8 cellular contexts compared by ENCODE assay signal in the genomic region with DNA sequence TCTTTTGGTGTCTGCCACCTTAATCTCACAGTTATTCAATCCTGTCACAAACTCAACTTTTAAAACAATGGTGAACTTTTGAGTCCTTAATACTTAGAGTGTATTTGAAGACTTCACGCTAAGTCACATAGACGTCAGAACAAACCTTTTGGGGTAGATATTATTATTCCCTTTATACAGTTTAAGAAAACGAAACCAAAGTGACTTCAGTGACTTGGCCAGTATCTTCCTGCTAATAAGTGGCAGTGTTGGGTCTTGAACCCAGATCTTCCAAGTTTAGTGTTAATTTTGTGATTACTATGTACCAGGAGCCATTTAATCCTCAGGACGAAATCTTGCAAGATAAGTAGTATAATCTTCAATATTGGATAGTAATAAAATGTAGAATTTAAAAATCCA. TPM values are rescaled to one million over a fixed set of nuclear protein-coding genes. Genes with fewer than 3 reads are reported as not detected.
A peak's percentile ranks its signal among the peaks of the same experiment; 100 is the strongest.
DNase-seq lines count a peak whose midpoint lies in the region; ATAC-seq and TF ChIP-seq lines count a peak whose summit lies in the region.

No MANE protein-coding gene starts in this region.

- H3K4me1 ChIP-seq in iPS-15b (ENCODE audit: control insufficient read depth, insufficient read depth, low read length) = no peaks in the 10 kb centered on the region
- H3K4me1 ChIP-seq in testis = no peaks in the 10 kb centered on the region

- intact Hi-C loops in testis (cut with DNase I; ENCODE audit: low total_unique reads) = no loop called here

- ATAC-seq in HG02943 (IDR thresholded peaks at IDR 0.05; ENCODE audit: low read depth, unreplicated experiment) (peak; percentile 3), HG03442 (IDR thresholded peaks at IDR 0.05; ENCODE audit: unreplicated experiment) (no peak)

- H3K4me3 ChIP-seq in WERI-Rb-1 (ENCODE audit: low read depth, low read length) (peak overlapping the region; percentile 99), iPS-15b (ENCODE audit: low read depth, low read length) (peak overlapping the region; percentile 90), testis (peak overlapping the region; percentile 88 to 90)

- whole genome bisulfite sequencing in testis, 2 donors = 5 to 11% methylated on average over 4 of the region's 4 CpGs

- H3K27ac ChIP-seq in WERI-Rb-1 (peak overlapping the region; percentile 85), testis (peak overlapping the region; percentile 85 to 90)

- H3K9me3 ChIP-seq in WERI-Rb-1 (ENCODE audit: severe bottlenecking) (no peaks in the 10 kb centered on the region), iPS-15b (ENCODE audit: control insufficient read depth, insufficient read depth, low read length) (no peaks in the 10 kb centered on the region), testis (no peaks in the 10 kb centered on the region)

- TF ChIP-seq CTCF in WERI-Rb-1 (IDR thresholded peaks at IDR 0.05; ENCODE audit: low read depth, low read length) = no peak
- TF ChIP-seq CTCF in testis (IDR thresholded peaks at IDR 0.05) = no peak

- DNase-seq in NCI-H82 (lab: John Stamatoyannopoulos, UW) (peak; percentile 8), NCI-H82 treated with DMSO at 0.1 percent for 48 hours (lab: John Stamatoyannopoulos, UW; ENCODE audit: unreplicated experiment) (no peak), WERI-Rb-1 (no peak), testis (no peak)
- no peak for DNase-seq in activated CD4-positive, alpha-beta T cell treated with anti-CD3 and anti-CD28 coated beads for 1 hour

- H3K27me3 ChIP-seq in WERI-Rb-1 (ENCODE audit: insufficient read depth, low read depth, severe bottlenecking) (no peaks in the 10 kb centered on the region), iPS-15b (ENCODE audit: control insufficient read depth, insufficient read depth, low read length) (peaks cover 21% of the 10 kb centered on the region), testis (no peaks in the 10 kb centered on the region)

- no peak for TF ChIP-seq POLR2A in testis (IDR thresholded peaks at IDR 0.05)

- H3K9ac ChIP-seq in iPS-15b (ENCODE audit: low read depth, low read length) = peak overlapping the region; percentile 90

- H3K36me3 ChIP-seq in WERI-Rb-1 (peaks cover 23% of the 10 kb centered on the region), iPS-15b (ENCODE audit: control insufficient read depth, insufficient read depth, low read length) (no peaks in the 10 kb centered on the region), testis (ENCODE audit: low read depth, missing control alignments) (no peaks in the 10 kb centered on the region)

RNA-seq across cellular contexts. Expression of a gene that starts 0.7 kb away (rescaled TPM):
- 10 to 100 TPM; 33.9 to 45.5 TPM for total RNA-seq in testis
- 9.8 TPM for polyA plus RNA-seq in testis (ENCODE audit: insufficient read depth, low read depth, low replicate concordance)
